14 cellular contexts compared by ENCODE assay signal in genomic region chr11:95345651-95346050, GRCh38.
DNase-seq lines count a peak whose midpoint lies in the region; ATAC-seq, FAIRE-seq and TF ChIP-seq lines count a peak whose summit lies in the region.
"Had no signal": no experiment of that assay in that cellular context is flagged by ENCODE, and none has a peak within 500 bp of the region (broad histone marks: within the 10 kb centered on the region; RNA-seq: fewer than 3 reads in every experiment).

No MANE protein-coding gene starts in this region.

- peak; percentile 67 for FAIRE-seq in GM12892 (lab: Jason Lieb, UNC)

- TF ChIP-seq CTCF in omental fat pad (IDR thresholded peaks at IDR 0.05) = no peak
- no peak for TF ChIP-seq CTCF in right lobe of liver (IDR thresholded peaks at IDR 0.05)

- H3K27ac ChIP-seq in right lobe of liver = no peak overlapping the region
- H3K27ac ChIP-seq: parathyroid adenoma, SJCRH30, suprapubic skin had no signal

- intact Hi-C loops in cardiac septum (cut with DNase I) (no loop called here), right lobe of liver (cut with DNase I) (loop anchor here in 1 of 2 donors (10.0 kb wide), 1 partner anchor 191 kb away; no protein-coding TSS in a partner anchor)

- H3K4me1 ChIP-seq in right lobe of liver = peaks cover 0 to 5% (median 2%) of the 10 kb centered on the region in 4 donors
- H3K4me1 ChIP-seq: SJCRH30 had no signal

- no peaks in the 10 kb centered on the region for H3K27me3 ChIP-seq in right lobe of liver
- H3K27me3 ChIP-seq: SJCRH30, suprapubic skin had no signal

- no peak overlapping the region for H3K4me3 ChIP-seq in right lobe of liver
- H3K4me3 ChIP-seq: SJCRH30, suprapubic skin had no signal

- peak; percentile 88 for ATAC-seq in GM19395 (IDR thresholded peaks at IDR 0.05; ENCODE audit: unreplicated experiment)
- ATAC-seq in HG02938 (IDR thresholded peaks at IDR 0.05; ENCODE audit: unreplicated experiment) = peak; percentile 87
- no peak for ATAC-seq in HG02571 (IDR thresholded peaks at IDR 0.05; ENCODE audit: unreplicated experiment)
- ATAC-seq in omental fat pad (ENCODE audit: low FRiP score) = no peak
- no peak for ATAC-seq in right lobe of liver
- ATAC-seq: effector memory CD8-positive, alpha-beta T cell had no signal

- TF ChIP-seq POLR2A in GM12892 (IDR thresholded peaks at IDR 0.05; ENCODE audit: low read depth, low read length) (no peak), right lobe of liver (IDR thresholded peaks at IDR 0.05) (no peak)

- DNase-seq in GM12892 (ENCODE audit: insufficient read length) (no peak), SKM-1 treated with dmso at 0.1 percent for 144 hours (lab: John Stamatoyannopoulos, UW; ENCODE audit: unreplicated experiment) (peak; percentile 64), cardiac septum (ENCODE audit: low spot score) (no peak), omental fat pad (ENCODE audit: low spot score) (no peak), right lobe of liver (no peak)
- DNase-seq: C1 segment of cervical spinal cord; effector memory CD8-positive, alpha-beta T cell; NCI-H524; SJCRH30 had no signal

- no peaks in the 10 kb centered on the region for H3K9me3 ChIP-seq in right lobe of liver
- H3K9me3 ChIP-seq: SJCRH30, suprapubic skin had no signal

- H3K36me3 ChIP-seq in right lobe of liver = no peaks in the 10 kb centered on the region
- H3K36me3 ChIP-seq: SJCRH30, suprapubic skin had no signal

Comparison
In these comparisons a context has a peak if more than half of its experiments do, and no peak if none do; other contexts are left out.
1. ATAC-seq: peak in GM19395 (single experiment) and HG02938 (single experiment); none in HG02571 (single experiment), omental fat pad (single experiment) and right lobe of liver (0 of 4).